ENCODE assay signal across 17 cellular contexts in the genomic region with DNA sequence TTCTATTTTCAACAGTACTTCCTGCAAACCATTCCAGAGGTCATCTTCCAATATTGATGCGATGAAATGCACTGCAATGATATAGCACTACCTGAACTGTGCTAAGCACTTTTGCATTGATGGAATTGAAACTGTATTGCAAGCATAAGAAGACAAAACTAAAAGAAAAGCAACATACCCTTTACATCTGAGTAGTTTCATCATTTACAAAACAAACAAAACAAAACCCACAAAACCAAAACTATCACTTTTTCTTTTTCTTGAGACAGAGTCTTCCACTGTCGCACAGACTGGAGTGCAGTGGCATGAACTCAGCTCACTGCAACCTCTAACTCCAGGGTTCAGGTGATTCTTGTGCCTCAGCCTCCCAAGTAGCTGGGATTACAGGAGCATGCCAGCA.
"Had no signal": no experiment of that assay in that cellular context is flagged by ENCODE, and none has a peak within 500 bp of the region (broad histone marks: within the 10 kb centered on the region; RNA-seq: fewer than 3 reads in every experiment).

No MANE protein-coding gene starts in this region.

- ATAC-seq: activated CD4-positive, alpha-beta T cell treated with anti-CD3 and anti-CD28 coated beads for 36 hours; activated CD8-positive, alpha-beta T cell treated with anti-CD3 and anti-CD28 coated beads for 36 hours; activated naive CD4-positive, alpha-beta T cell treated with anti-CD3 and anti-CD28 coated beads, Interleukin-2, amount 50 U/mL, for 72 hours; activated T-cell treated with anti-CD3 and anti-CD28 coated beads, Interleukin-2, amount 50 U/mL, for 4 hours; natural killer cell treated with Interleukin-12 subunit alpha and Interleukin-12 subunit beta and Interleukin-15 and Interleukin-18, amount 100 ng/mL, for 72 hours; stimulated activated memory B cell treated with anti-CD40 and anti-IgM and Interleukin-4, amounts not matched to agents 10 μg/mL and 1 μg/mL and 100 μg/mL, for 72 hours had no signal

- H3K27me3 ChIP-seq: thyroid gland had no signal

- DNase-seq: activated CD4-positive, alpha-beta T cell treated with anti-CD3 and anti-CD28 coated beads for 36 hours; activated CD8-positive, alpha-beta T cell treated with anti-CD3 and anti-CD28 coated beads for 36 hours; activated effector memory CD4-positive, alpha-beta T cell treated with Interleukin-2 at 50 U/mL for 16 hours; activated T-cell treated with anti-CD3 and anti-CD28 coated beads, Interleukin-2, amount 50 U/mL, for 4 hours; central memory CD4-positive, alpha-beta T cell; effector CD8-positive, alpha-beta T cell; foreskin fibroblast; glutamatergic neuron; kidney glomerular epithelial cell; mesendoderm; stimulated activated CD4-positive, alpha-beta T cell treated with anti-CD3 and anti-CD28 coated beads, Interleukin-12 subunit alpha, Interleukin-12 subunit beta, amount 100 ng/mL, for 4 hours; stimulated activated CD4-positive, alpha-beta T cell treated with anti-CD3 and anti-CD28 coated beads, Interleukin-2, amount 100 ng/mL, for 24 hours; thyroid gland had no signal

- H3K4me3 ChIP-seq: thyroid gland had no signal

- FAIRE-seq: urothelium cell line had no signal

- H3K36me3 ChIP-seq: thyroid gland had no signal

- H3K9me3 ChIP-seq: thyroid gland had no signal
